9 cellular contexts compared by ENCODE assay signal in the genomic region with DNA sequence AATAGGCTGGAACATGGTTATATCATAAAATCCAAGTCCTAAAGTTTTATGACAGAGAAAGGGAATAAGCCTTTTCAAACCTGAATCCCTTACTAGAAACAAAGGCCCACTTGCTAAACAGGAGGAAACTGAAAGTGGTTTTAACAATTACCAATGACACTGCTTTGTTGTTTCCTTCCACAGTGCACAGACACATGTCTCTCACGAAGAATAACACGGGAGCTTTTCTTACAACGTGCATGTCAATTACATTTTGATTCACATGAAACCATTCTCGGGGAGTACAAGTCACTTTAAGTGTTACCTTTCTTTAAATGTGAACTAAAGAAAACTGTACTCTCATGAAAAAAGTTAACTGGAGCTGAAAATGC. TPM values are rescaled to one million over a fixed set of nuclear protein-coding genes. Genes with fewer than 3 reads are reported as not detected.
DNase-seq lines count a peak whose midpoint lies in the region; ATAC-seq and TF ChIP-seq lines count a peak whose summit lies in the region.
"Had no signal": no experiment of that assay in that cellular context is flagged by ENCODE, and none has a peak within 500 bp of the region (broad histone marks: within the 10 kb centered on the region; RNA-seq: fewer than 3 reads in every experiment).

No MANE protein-coding gene starts in this region.

- TF ChIP-seq CTCF in GM12864 (IDR thresholded peaks at IDR 0.05; ENCODE audit: low read depth, low read length, missing control alignments), result no peak
- no peak for TF ChIP-seq CTCF in mammary epithelial cell (conservative IDR thresholded peaks at IDR 0.05 in 1 of 2, IDR thresholded peaks at IDR 0.05 in 1 of 2; ENCODE audit: extremely low read depth in 1 of 2, insufficient read depth in 1 of 2, low read depth in 1 of 2, low read length in 2 of 2)
- TF ChIP-seq CTCF in nephron progenitor cell (IDR thresholded peaks at IDR 0.05), result no peak

- H3K27me3 Mint-ChIP-seq in nephron progenitor cell (ENCODE audit: low read depth, poor library complexity), result peaks cover 24% of the 10 kb centered on the region

- CTCF ChIA-PET in mammary epithelial cell (lab: Charles Lee; ENCODE audit: low non-redundant PET), result interaction anchor here (0.5 to 1.1 kb wide), 4 partner anchors 199 to 523 kb away, joined by 3 to 5 read pairs (median 4); no protein-coding TSS in a partner anchor

- dilution Hi-C loops in mammary epithelial cell (cut with HindIII; ENCODE audit: low sequenced_read_pairs), result no loop called here

- peaks cover 4% of the 10 kb centered on the region for H3K9me3 ChIP-seq in mammary epithelial cell (replicated peaks; ENCODE audit: insufficient read depth, low read length)
- H3K9me3 ChIP-seq: neutrophil had no signal

- peaks cover 11% of the 10 kb centered on the region for H3K36me3 Mint-ChIP-seq in nephron progenitor cell (ENCODE audit: low read depth)

- H4K20me1 ChIP-seq in mammary epithelial cell (ENCODE audit: insufficient read depth, low read length), result no peaks in the 10 kb centered on the region

- peaks cover 35% of the 10 kb centered on the region for H3K79me2 ChIP-seq in mammary epithelial cell (ENCODE audit: insufficient read depth, low read length)

- H3K9me3 Mint-ChIP-seq in nephron progenitor cell, result peaks cover 7% of the 10 kb centered on the region

- in situ Hi-C loops in mammary epithelial cell (cut with MboI; ENCODE audit: low sequenced_read_pairs in 2 of 2), result loop anchor here (5.0 to 25.0 kb wide), 3 partner anchors 201 to 476 kb away; a partner anchor contains a TSS

- no peak overlapping the region for H2AFZ ChIP-seq in mammary epithelial cell (ENCODE audit: low read depth, low read length)

- no peak for ATAC-seq in GM19452 (IDR thresholded peaks at IDR 0.05; ENCODE audit: unreplicated experiment)

- H3K36me3 ChIP-seq in mammary epithelial cell (ENCODE audit: insufficient read depth, low read length), result peaks cover 7% of the 10 kb centered on the region
- H3K36me3 ChIP-seq: neutrophil had no signal

- H3K27me3 ChIP-seq in mammary epithelial cell (ENCODE audit: insufficient read depth, low read length), result no peaks in the 10 kb centered on the region

- H3K4me3 Mint-ChIP-seq in nephron progenitor cell, result peak overlapping the region; percentile 98

- no TSS peak for BruUV-seq in mammary epithelial cell (replicated peaks; lab: Mats Ljungman, UMichigan)

- 31% methylated on average over 4 of the region's 4 CpGs for WGBS in mammary epithelial cell (ENCODE audit: low coverage, missing lambda C conversion rate)

- DNase-seq in GM12864 (ENCODE audit: low read depth) (no peak), M059J (ENCODE audit: low read depth) (peak; percentile 9), mammary epithelial cell (no peak), nephron progenitor cell (no peak), NCI-H1417 (lab: John Stamatoyannopoulos, UW) (no peak), GM19238 (ENCODE audit: insufficient read length, low spot score) (no peak), NCI-H82 (lab: John Stamatoyannopoulos, UW) (no peak)

- intact Hi-C loops in mammary epithelial cell (cut with micrococcal nuclease), result loop anchor here (5.0 to 10.0 kb wide), 4 partner anchors 91 to 721 kb away; a partner anchor contains a TSS

- H3K4me2 ChIP-seq in mammary epithelial cell (ENCODE audit: insufficient read depth, low read depth, low read length), result peak overlapping the region; percentile 94

- peaks cover 19% of the 10 kb centered on the region for H3K4me1 Mint-ChIP-seq in nephron progenitor cell

- H3K4me3 ChIP-seq in GM12864 (ENCODE audit: low read depth, low read length) (peak overlapping the region; percentile 85; the same call in 1 of the 2 replicates), mammary epithelial cell (replicated peaks in 1 of 3; ENCODE audit: insufficient read depth in 1 of 3, low read depth in 2 of 3, low read length in 3 of 3) (peak overlapping the region in 2 of 3 experiments; percentile 88 to 90)

- no peak overlapping the region for H3K27ac Mint-ChIP-seq in nephron progenitor cell

- peaks cover 10% of the 10 kb centered on the region for H3K4me1 ChIP-seq in mammary epithelial cell (ENCODE audit: insufficient read depth, low read length)

- peak overlapping the region; percentile 98 for H3K9ac ChIP-seq in mammary epithelial cell (ENCODE audit: insufficient read depth, low read length)

- peak overlapping the region; percentile 97 for H3K27ac ChIP-seq in mammary epithelial cell (ENCODE audit: insufficient read depth, low read depth, low read length)
- H3K27ac ChIP-seq: neutrophil had no signal

RNA-seq across cellular contexts. Expression of a gene that starts 1.4 kb away (rescaled TPM):
- total RNA-seq in M059J (2014; rRNA removed; shearing (Covaris generic)), result 12.1 and 53.0 TPM in 2 replicates
- total RNA-seq in mammary epithelial cell, result 10 to 100 TPM; 17.8 to 67.7 TPM
- 44.3 TPM for polyA plus RNA-seq in mammary epithelial cell
- polyA minus RNA-seq in mammary epithelial cell, result 52.7 TPM
